In the genomic region with DNA sequence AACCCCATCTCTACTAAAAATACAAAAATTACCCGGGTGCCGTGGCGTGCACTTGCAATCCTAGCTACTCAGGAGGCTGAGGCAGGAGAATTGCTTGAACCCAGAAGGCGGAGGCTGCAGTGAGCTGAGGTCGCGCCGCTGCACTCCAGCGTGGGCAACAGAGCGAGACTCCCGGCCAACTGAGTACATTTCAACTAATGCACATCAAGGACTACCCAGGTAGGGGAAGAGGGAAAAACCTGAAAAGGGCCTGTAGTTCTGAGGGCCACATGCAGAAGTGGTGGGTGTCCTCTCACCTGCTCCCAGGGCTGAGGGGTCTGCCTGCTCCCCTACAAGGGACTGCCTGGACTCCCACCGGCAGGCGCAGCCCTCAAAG, we compare ENCODE assay signal across 8 cellular contexts. TPM values are rescaled to one million over a fixed set of nuclear protein-coding genes. Genes with fewer than 3 reads are reported as not detected.
DNase-seq lines count a peak whose midpoint lies in the region; ATAC-seq, FAIRE-seq and TF ChIP-seq lines count a peak whose summit lies in the region.

No MANE protein-coding gene starts in this region.

- POLR2A ChIA-PET in A549 (lab: Yijun Ruan, JAX), result interaction anchor here (0.7 to 2.8 kb wide), 14 partner anchors 9 to 116 kb away, joined by 3 to 35 read pairs (median 9); a partner anchor contains a TSS

- TF ChIP-seq POLR2A in A549 (IDR thresholded peaks at IDR 0.05; ENCODE audit: low read length), result no peak

- FAIRE-seq in A549 (lab: Jason Lieb, UNC), result no peak

- no peaks in the 10 kb centered on the region for H3K27me3 ChIP-seq in HL-60 (ENCODE audit: insufficient read depth, poor library complexity, severe bottlenecking)
- H3K27me3 ChIP-seq in muscle layer of duodenum (ENCODE audit: low read depth, low read length), result no peaks in the 10 kb centered on the region

- H3K4me1 ChIP-seq in A549 (peaks cover 75% of the 10 kb centered on the region), muscle layer of duodenum (ENCODE audit: control insufficient read depth in 1 of 2, insufficient read depth in 2 of 2, low read length in 2 of 2) (peaks cover 0 to 15% of the 10 kb centered on the region in 2 donors)

- TF ChIP-seq CTCF in A549 (IDR thresholded peaks at IDR 0.05), result no peak
- TF ChIP-seq CTCF in HL-60 (IDR thresholded peaks at IDR 0.05; ENCODE audit: insufficient read depth, low read length), result no peak
- TF ChIP-seq CTCF in coronary artery (IDR thresholded peaks at IDR 0.05), result no peak

- H3K4me3 ChIP-seq in A549 (peak overlapping the region; percentile 67), HL-60 (replicated peaks; ENCODE audit: insufficient read depth, low read length) (no peak overlapping the region), coronary artery (peak overlapping the region; percentile 72), muscle layer of duodenum (ENCODE audit: low read depth in 1 of 2, low read length in 2 of 2) (peak overlapping the region; percentile 55 to 59)

- WGBS in A549 (ENCODE audit: missing lambda C conversion rate), result 21% methylated on average over 12 of the region's 12 CpGs

- no peaks in the 10 kb centered on the region for H3K9me3 ChIP-seq in A549
- no peaks in the 10 kb centered on the region for H3K9me3 ChIP-seq in muscle layer of duodenum (ENCODE audit: control insufficient read depth in 1 of 2, low read length in 2 of 2)

- TF ChIP-seq RAD21 in A549 (conservative IDR thresholded peaks at IDR 0.05 in 1 of 2, IDR thresholded peaks at IDR 0.05 in 1 of 2), result no peak

- DNase-seq in A549 (ENCODE audit: low read depth in 1 of 2, low spot score in 1 of 2) (no peak), HL-60 (ENCODE audit: low read depth in 1 of 2, low spot score in 1 of 2) (no peak), coronary artery (ENCODE audit: low spot score) (no peak), NCI-H146 treated with DMSO at 0.1 percent for 48 hours (lab: John Stamatoyannopoulos, UW; ENCODE audit: unreplicated experiment) (no peak)

- H3K27ac ChIP-seq in A549, result peak overlapping the region; percentile 95 to 96
- H3K27ac ChIP-seq in HL-60 (replicated peaks), result peak overlapping the region; percentile 71
- peak overlapping the region in 1 of 2 donors; percentile 82 for H3K27ac ChIP-seq in coronary artery
- peak overlapping the region; percentile 75 for H3K27ac ChIP-seq in muscle layer of duodenum (ENCODE audit: low read length)

- ATAC-seq in A549 (peak in 1 of 2 experiments; percentile 3; a peak in 4 of 6 replicates), HG03520 (IDR thresholded peaks at IDR 0.05; ENCODE audit: unreplicated experiment) (no peak), HG02610 (IDR thresholded peaks at IDR 0.05; ENCODE audit: unreplicated experiment) (no peak), HG03097 (IDR thresholded peaks at IDR 0.05; ENCODE audit: low FRiP score, unreplicated experiment) (no peak)

- TF ChIP-seq EP300 in A549 (IDR thresholded peaks at IDR 0.05), result no peak

- no peaks in the 10 kb centered on the region for H3K36me3 ChIP-seq in muscle layer of duodenum (ENCODE audit: control insufficient read depth in 1 of 2, insufficient read depth in 2 of 2, low read length in 2 of 2)

- peak overlapping the region; percentile 92 for H3K4me2 ChIP-seq in A549

- CTCF ChIA-PET in A549 (lab: Yijun Ruan, JAX), result interaction anchor here (0.8 to 81.8 kb wide), 6 partner anchors 9 to 125 kb away, joined by 4 to 3429 read pairs (median 52); a partner anchor contains a TSS

TF ChIP-seq in A549, 52 proteins besides CTCF, POLR2A, EP300 and RAD21:
- TF ChIP-seq KDM1A (IDR thresholded peaks at IDR 0.05; ENCODE audit: low read depth), result 0 out of 2 replicates have a peak, but pooled peaks have one; percentile 13
- TF ChIP-seq ZNF302 (CRISPR knock-in tag; IDR thresholded peaks at IDR 0.05), result 0 out of 2 replicates have a peak, but pooled peaks have one; percentile 7
- TF ChIP-seq, protein P1, sequence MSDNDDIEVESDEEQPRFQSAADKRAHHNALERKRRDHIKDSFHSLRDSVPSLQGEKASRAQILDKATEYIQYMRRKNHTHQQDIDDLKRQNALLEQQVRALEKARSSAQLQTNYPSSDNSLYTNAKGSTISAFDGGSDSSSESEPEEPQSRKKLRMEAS (IDR thresholded peaks at IDR 0.05), result peak; percentile 31
- TF ChIP-seq HOXA7 (CRISPR knock-in tag; IDR thresholded peaks at IDR 0.05), result no peak
- peak; percentile 63 for TF ChIP-seq HOXB13 (CRISPR knock-in tag; IDR thresholded peaks at IDR 0.05; ENCODE audit: low read depth)
- TF ChIP-seq EHF (CRISPR knock-in tag; IDR thresholded peaks at IDR 0.05), result 0 out of 2 replicates have a peak, but pooled peaks have one; percentile 38
- TF ChIP-seq FOSB (CRISPR knock-in tag; IDR thresholded peaks at IDR 0.05), result 0 out of 2 replicates have a peak, but pooled peaks have one; percentile 59
- TF ChIP-seq RNF2 (IDR thresholded peaks at IDR 0.05; ENCODE audit: borderline replicate concordance, low read depth), result no peak
- TF ChIP-seq, protein P2, sequence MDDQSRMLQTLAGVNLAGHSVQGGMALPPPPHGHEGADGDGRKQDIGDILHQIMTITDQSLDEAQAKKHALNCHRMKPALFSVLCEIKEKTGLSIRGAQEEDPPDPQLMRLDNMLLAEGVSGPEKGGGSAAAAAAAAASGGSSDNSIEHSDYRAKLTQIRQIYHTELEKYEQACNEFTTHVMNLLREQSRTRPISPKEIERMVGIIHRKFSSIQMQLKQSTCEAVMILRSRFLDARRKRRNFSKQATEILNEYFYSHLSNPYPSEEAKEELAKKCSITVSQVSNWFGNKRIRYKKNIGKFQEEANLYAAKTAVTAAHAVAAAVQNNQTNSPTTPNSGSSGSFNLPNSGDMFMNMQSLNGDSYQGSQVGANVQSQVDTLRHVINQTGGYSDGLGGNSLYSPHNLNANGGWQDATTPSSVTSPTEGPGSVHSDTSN (IDR thresholded peaks at IDR 0.05), result no peak

RNA-seq across cellular contexts. Expression of a gene that starts 0.6 kb away (rescaled TPM):
- polyA plus RNA-seq in A549 (2011; rRNA removed) (19.0 and 20.1 TPM in 2 replicates), A549 (2017; fragmentation: RNase III; extraction: RNeasy Plus Mini Kit Qiagen cat#74134 plus additional on column Dnase treatment) (19.5 to 27.6 TPM (median 27.2 TPM) in 3 replicates)
- 33.8 and 57.1 TPM in 2 replicates for polyA plus RNA-seq in A549 (2012; cell fraction: cytosol; rRNA removed)
- 110 and 141 TPM in 2 replicates for polyA plus RNA-seq in A549 (2012; cell fraction: nucleus; rRNA removed)
- 22.9 and 29.3 TPM in 2 replicates for polyA minus RNA-seq in A549 (2011; rRNA and poly(A)+ RNA removed)

RNA-seq across cellular contexts. Expression of a gene that starts 22.6 kb away (rescaled TPM):
- polyA plus RNA-seq in A549 (2011; rRNA removed), result 8.5 and 9.5 TPM in 2 replicates
- polyA plus RNA-seq in A549 (2012; cell fraction: cytosol; rRNA removed), result 11.0 and 13.2 TPM in 2 replicates
- polyA plus RNA-seq in A549 (2012; cell fraction: nucleus; rRNA removed), result 16.6 and 18.3 TPM in 2 replicates
- polyA plus RNA-seq in A549 (2017; fragmentation: RNase III; extraction: RNeasy Plus Mini Kit Qiagen cat#74134 plus additional on column Dnase treatment), result 11.3 to 13.1 TPM (median 12.6 TPM) in 3 replicates
- polyA minus RNA-seq in A549 (2011; rRNA and poly(A)+ RNA removed), result 14.3 and 15.2 TPM in 2 replicates

RNA-seq across cellular contexts. Expression of a gene that starts 40.1 kb away (rescaled TPM):
- polyA plus RNA-seq in A549 (2011; rRNA removed), result 31.3 and 34.1 TPM in 2 replicates
- 19.5 and 22.6 TPM in 2 replicates for polyA plus RNA-seq in A549 (2012; cell fraction: cytosol; rRNA removed)
- 17.5 and 23.1 TPM in 2 replicates for polyA plus RNA-seq in A549 (2012; cell fraction: nucleus; rRNA removed)
- 16.3 to 18.8 TPM (median 18.6 TPM) in 3 replicates for polyA plus RNA-seq in A549 (2017; fragmentation: RNase III; extraction: RNeasy Plus Mini Kit Qiagen cat#74134 plus additional on column Dnase treatment)
- polyA minus RNA-seq in A549 (2011; rRNA and poly(A)+ RNA removed), result 22.1 and 25.9 TPM in 2 replicates

RNA-seq across cellular contexts. Expression of a gene that starts 40.4 kb away (rescaled TPM):
- polyA plus RNA-seq in A549 (2011; rRNA removed) (314 and 333 TPM in 2 replicates), A549 (2017; fragmentation: RNase III; extraction: RNeasy Plus Mini Kit Qiagen cat#74134 plus additional on column Dnase treatment) (429 to 463 TPM (median 440 TPM) in 3 replicates)
- 255 and 282 TPM in 2 replicates for polyA plus RNA-seq in A549 (2012; cell fraction: cytosol; rRNA removed)
- polyA plus RNA-seq in A549 (2012; cell fraction: nucleus; rRNA removed), result 105 and 172 TPM in 2 replicates
- polyA minus RNA-seq in A549 (2011; rRNA and poly(A)+ RNA removed), result 103 and 169 TPM in 2 replicates

RNA-seq across cellular contexts. Expression of a gene that starts 44.4 kb away (rescaled TPM):
- 54.5 and 73.7 TPM in 2 replicates for polyA plus RNA-seq in A549 (2011; rRNA removed)
- polyA plus RNA-seq in A549 (2012; cell fraction: cytosol; rRNA removed), result 174 and 199 TPM in 2 replicates
- 280 and 344 TPM in 2 replicates for polyA plus RNA-seq in A549 (2012; cell fraction: nucleus; rRNA removed)
- polyA plus RNA-seq in A549 (2017; fragmentation: RNase III; extraction: RNeasy Plus Mini Kit Qiagen cat#74134 plus additional on column Dnase treatment), result 83.8 to 92.2 TPM (median 91.4 TPM) in 3 replicates
- 31.1 and 36.1 TPM in 2 replicates for polyA minus RNA-seq in A549 (2011; rRNA and poly(A)+ RNA removed)
